Comparison of ENCODE assay signal across 14 cellular contexts in genomic region chr6:53439556-53439955, GRCh38.
DNase-seq lines count a peak whose midpoint lies in the region; ATAC-seq, FAIRE-seq and TF ChIP-seq lines count a peak whose summit lies in the region.
"Had no signal": no experiment of that assay in that cellular context is flagged by ENCODE, and none has a peak within 500 bp of the region (broad histone marks: within the 10 kb centered on the region; RNA-seq: fewer than 3 reads in every experiment).

No MANE protein-coding gene starts in this region.

- H3K27me3 ChIP-seq in PC-3 (ENCODE audit: low read length) (no peaks in the 10 kb centered on the region), testis (no peaks in the 10 kb centered on the region)

- H3K27ac ChIP-seq in PC-3 (ENCODE audit: low read length) (no peak overlapping the region), testis (peak overlapping the region; percentile 31 to 66)
- H3K27ac ChIP-seq: skin epidermis had no signal

- DNase-seq in PC-3 (peak; percentile 60), kidney tubule cell (ENCODE audit: low spot score) (peak; percentile 19), testis (peak; percentile 20), amniotic stem cell (lab: John Stamatoyannopoulos, UW) (no peak)
- DNase-seq: activated CD4-positive, alpha-beta T cell treated with anti-CD3 and anti-CD28 coated beads for 1 hour; activated T-cell treated with anti-CD3 and anti-CD28 coated beads, Interleukin-2, amount 50 U/mL, for 1 hour; Caco-2; naive thymus-derived CD8-positive, alpha-beta T cell; NCI-H2107; SW 1271 had no signal

- no peaks in the 10 kb centered on the region for H4K20me1 ChIP-seq in PC-3 (ENCODE audit: low read length)

- no peak overlapping the region for H3K4me3 ChIP-seq in PC-3 (ENCODE audit: low read length)
- no peak overlapping the region for H3K4me3 ChIP-seq in testis
- H3K4me3 ChIP-seq: skin epidermis had no signal

- POLR2A ChIA-PET in PC-3 (lab: Charles Lee; ENCODE audit: unreplicated experiment) = interaction anchor here (0.6 kb wide), 1 partner anchor 13 kb away, joined by 3 read pairs; no protein-coding TSS in a partner anchor

- H3K4me2 ChIP-seq in PC-3 (ENCODE audit: low read length) = no peak overlapping the region

- H3K9me3 ChIP-seq in PC-3 (ENCODE audit: low read length) (no peaks in the 10 kb centered on the region), testis (no peaks in the 10 kb centered on the region)
- H3K9me3 ChIP-seq: Caco-2 had no signal

- BruUV-seq in PC-3 (replicated peaks; lab: Mats Ljungman, UMichigan) = no TSS peak

- H3K4me1 ChIP-seq in PC-3 (ENCODE audit: insufficient read depth, low read length) (peaks cover 25% of the 10 kb centered on the region), testis (peaks cover 26% of the 10 kb centered on the region)
- H3K4me1 ChIP-seq: Caco-2 had no signal

- H3K36me3 ChIP-seq in PC-3 (ENCODE audit: low read depth, low read length) = no peaks in the 10 kb centered on the region
- H3K36me3 ChIP-seq in testis (ENCODE audit: low read depth, missing control alignments) = no peaks in the 10 kb centered on the region

- peak; percentile 67 for ATAC-seq in PC-3
- no peak for ATAC-seq in GM18909 (IDR thresholded peaks at IDR 0.05; ENCODE audit: poor library complexity, unreplicated experiment)
- no peak for ATAC-seq in HG02642 (IDR thresholded peaks at IDR 0.05; ENCODE audit: poor library complexity, unreplicated experiment)
- ATAC-seq: naive thymus-derived CD8-positive, alpha-beta T cell had no signal

- H2AFZ ChIP-seq in PC-3 (ENCODE audit: low read length) = no peak overlapping the region

- intact Hi-C loops in PC-3 (cut with micrococcal nuclease) (loop anchor here (1.0 to 5.0 kb wide), 2 partner anchors 45 to 337 kb away; no protein-coding TSS in a partner anchor), testis (cut with DNase I; ENCODE audit: low total_unique reads) (no loop called here)

- H3F3A ChIP-seq in PC-3 (ENCODE audit: low read length, unreplicated experiment) = no peaks in the 10 kb centered on the region

- no peaks in the 10 kb centered on the region for H3K9me2 ChIP-seq in PC-3 (replicated peaks; ENCODE audit: low read length)

- CTCF ChIA-PET in PC-3 (lab: Charles Lee) = interaction anchor here (0.7 to 1.0 kb wide), 2 partner anchors 45 to 289 kb away, joined by 3 read pairs; no protein-coding TSS in a partner anchor

- FAIRE-seq in endometrium (lab: Jason Lieb, UNC) = peak; percentile 95

- TF ChIP-seq CTCF in PC-3 (conservative IDR thresholded peaks at IDR 0.05; ENCODE audit: low read depth, low read length) = no peak
- TF ChIP-seq CTCF in testis (IDR thresholded peaks at IDR 0.05) = no peak

- no peak overlapping the region for H3K9ac ChIP-seq in PC-3 (ENCODE audit: low read length)

- TF ChIP-seq POLR2A in testis (IDR thresholded peaks at IDR 0.05) = no peak

- no peaks in the 10 kb centered on the region for H3K79me2 ChIP-seq in PC-3 (ENCODE audit: low read length)
